Comparison of ENCODE assay signal across 9 cellular contexts in genomic region chr5:73450672-73451217, GRCh38. TPM values are rescaled to one million over a fixed set of nuclear protein-coding genes. Genes with fewer than 3 reads are reported as not detected.
DNase-seq lines count a peak whose midpoint lies in the region; ATAC-seq, FAIRE-seq and TF ChIP-seq lines count a peak whose summit lies in the region.
"Had no signal": no experiment of that assay in that cellular context is flagged by ENCODE, and none has a peak within 500 bp of the region (broad histone marks: within the 10 kb centered on the region; RNA-seq: fewer than 3 reads in every experiment).

No MANE protein-coding gene starts in this region.

- H3K36me3 Mint-ChIP-seq in osteocyte (ENCODE audit: unreplicated experiment): peaks cover 10% of the 10 kb centered on the region

- H3K36me3 ChIP-seq in RWPE2 (ENCODE audit: low read depth) (0 out of 2 replicates have a peak, but pooled peaks cover 6% of the 10 kb centered on the region), OCI-LY7 (ENCODE audit: insufficient read depth, low read length) (no peaks in the 10 kb centered on the region)

- H3K4me3 ChIP-seq in RWPE2 (ENCODE audit: severe bottlenecking): peak overlapping the region; percentile 24
- H3K4me3 ChIP-seq in OCI-LY7 (ENCODE audit: low read depth, low read length, poor library complexity, severe bottlenecking): no peak overlapping the region

- no peak for TF ChIP-seq CTCF in RWPE2 (IDR thresholded peaks at IDR 0.05; ENCODE audit: poor library complexity, severe bottlenecking)
- no peak for TF ChIP-seq CTCF in osteocyte (IDR thresholded peaks at IDR 0.05)
- no peak for TF ChIP-seq CTCF in OCI-LY7 (conservative IDR thresholded peaks at IDR 0.05; ENCODE audit: low read length)

- H3K9me3 ChIP-seq in RWPE2 (ENCODE audit: severe bottlenecking) (no peaks in the 10 kb centered on the region), OCI-LY7 (ENCODE audit: low read length) (no peaks in the 10 kb centered on the region)

- ATAC-seq in RWPE2 (ENCODE audit: low read depth): no peak

- FAIRE-seq in GM12891 (lab: Jason Lieb, UNC): peak; percentile 16

- CTCF ChIA-PET in OCI-LY7 (lab: Charles Lee; ENCODE audit: unreplicated experiment): no interaction called here

- no peak overlapping the region for H3K4me2 ChIP-seq in OCI-LY7 (ENCODE audit: low read length)

- POLR2A ChIA-PET in OCI-LY7 (lab: Charles Lee): interaction anchor here (0.5 kb wide), 1 partner anchor 385 kb away, joined by 3 read pairs; no protein-coding TSS in a partner anchor

- H3K9me3 Mint-ChIP-seq in osteocyte (ENCODE audit: unreplicated experiment): no peaks in the 10 kb centered on the region

- H3K27me3 ChIP-seq in RWPE2 (ENCODE audit: insufficient read depth, poor library complexity, severe bottlenecking): peaks cover 19% of the 10 kb centered on the region

- H3K27me3 Mint-ChIP-seq in osteocyte (ENCODE audit: unreplicated experiment): peaks cover 47% of the 10 kb centered on the region

- intact Hi-C loops in head of caudate nucleus (cut with DNase I): loop anchor here (5.0 kb wide), 1 partner anchor 233 kb away; no protein-coding TSS in a partner anchor
- intact Hi-C loops in OCI-LY7 (cut with micrococcal nuclease; ENCODE audit: unreplicated experiment): no loop called here

- no peak overlapping the region for H2AFZ ChIP-seq in OCI-LY7 (ENCODE audit: low read length)

- H3K9me2 ChIP-seq in OCI-LY7 (ENCODE audit: insufficient read depth, low read length): no peaks in the 10 kb centered on the region

- peak overlapping the region; percentile 71 for H3K4me3 Mint-ChIP-seq in osteocyte (ENCODE audit: unreplicated experiment)

- no peaks in the 10 kb centered on the region for H4K20me1 ChIP-seq in OCI-LY7 (ENCODE audit: insufficient read depth, low read length)

- no peaks in the 10 kb centered on the region for H3K79me2 ChIP-seq in OCI-LY7 (ENCODE audit: insufficient read depth, low read depth, low read length)

- no peak for TF ChIP-seq POLR2A in GM12891 (IDR thresholded peaks at IDR 0.05; ENCODE audit: low read depth, low read length)

- H3K4me1 ChIP-seq in RWPE2 (ENCODE audit: insufficient read depth, poor library complexity, severe bottlenecking) (peaks cover 10% of the 10 kb centered on the region), OCI-LY7 (ENCODE audit: insufficient read depth, low read length, poor library complexity, severe bottlenecking) (peaks cover 12% of the 10 kb centered on the region)

- H3K4me1 Mint-ChIP-seq in osteocyte (ENCODE audit: unreplicated experiment): peaks cover 28% of the 10 kb centered on the region

- H3K27ac Mint-ChIP-seq in osteocyte (ENCODE audit: unreplicated experiment): no peak overlapping the region

- no TSS peak for BruUV-seq in OCI-LY7 (replicated peaks; lab: Mats Ljungman, UMichigan)

- H3K27ac ChIP-seq in RWPE2 (ENCODE audit: poor library complexity, severe bottlenecking) (no peak overlapping the region), OCI-LY7 (ENCODE audit: low read depth, low read length, poor library complexity, severe bottlenecking) (no peak overlapping the region)

- DNase-seq in GM12891 (ENCODE audit: insufficient read length, low spot score) (no peak), RWPE2 (ENCODE audit: low spot score) (no peak), fibroblast of gingiva (ENCODE audit: low read depth) (peak; percentile 14), osteocyte (ENCODE audit: extremely low spot score, unreplicated experiment) (no peak), NCI-H69 (lab: John Stamatoyannopoulos, UW) (no peak), NCI-H1048 (lab: John Stamatoyannopoulos, UW) (no peak), head of caudate nucleus (no peak), OCI-LY7 (ENCODE audit: low spot score) (no peak)
- DNase-seq: NCI-H1105 had no signal

TF ChIP-seq in GM12891, 5 proteins besides CTCF, POLR2A, EP300 and RAD21:
- no peak for TF ChIP-seq PAX5 (IDR thresholded peaks at IDR 0.05; ENCODE audit: insufficient read depth, low read length, severe bottlenecking)
- no peak for TF ChIP-seq POU2F2 (IDR thresholded peaks at IDR 0.05; ENCODE audit: low read depth, low read length)
- no peak for TF ChIP-seq POLR2AphosphoS5 (IDR thresholded peaks at IDR 0.05; ENCODE audit: low read depth, low read length)
- no peak for TF ChIP-seq SPI1 (IDR thresholded peaks at IDR 0.05; ENCODE audit: low read depth, low read length)
- no peak for TF ChIP-seq TAF1 (IDR thresholded peaks at IDR 0.05; ENCODE audit: low read depth, low read length)

RNA-seq across cellular contexts. Expression of gene FOXD1, which starts 2.2 kb away (rescaled TPM):
- polyA plus RNA-seq in GM12891 (2012; ENCODE audit: low read depth, missing spikeins): 0.04 TPM
- 64.1 and 73.4 TPM in 2 replicates for total RNA-seq in osteocyte
- total RNA-seq in OCI-LY7 (2014; rRNA removed; shearing (Covaris generic)): 0.75 and 1.5 TPM in 2 replicates
- 4.7 and 5.6 TPM in 2 replicates for total RNA-seq in OCI-LY7 (2022)

RNA-seq across cellular contexts. Expression of gene BTF3, which starts 47.5 kb away (rescaled TPM):
- polyA plus RNA-seq in GM12891 (2012; ENCODE audit: low read depth, missing spikeins): 946 TPM
- total RNA-seq in osteocyte (548 and 565 TPM in 2 replicates), OCI-LY7 (2022) (736 and 805 TPM in 2 replicates)
- total RNA-seq in OCI-LY7 (2014; rRNA removed; shearing (Covaris generic)): 350 and 372 TPM in 2 replicates
